ENCODE assay signal across 11 cellular contexts in genomic region chr4:153137168-153137567, GRCh38.
A peak's percentile ranks its signal among the peaks of the same experiment; 100 is the strongest.
DNase-seq lines count a peak whose midpoint lies in the region; ATAC-seq, FAIRE-seq and TF ChIP-seq lines count a peak whose summit lies in the region.
"Had no signal": no experiment of that assay in that cellular context is flagged by ENCODE, and none has a peak within 500 bp of the region (broad histone marks: within the 10 kb centered on the region; RNA-seq: fewer than 3 reads in every experiment).

No MANE protein-coding gene starts in this region.

- no peak for TF ChIP-seq RAD21 in Ishikawa (IDR thresholded peaks at IDR 0.05; ENCODE audit: low read depth)

- no peak for ATAC-seq in HG03571 (IDR thresholded peaks at IDR 0.05; ENCODE audit: unreplicated experiment)
- ATAC-seq: body of pancreas had no signal

- in situ Hi-C loops in ACHN (cut with HindIII; ENCODE audit: low pct_ligation_motif_present, low pct_unique_long_range_greater_than_20kb, low sequenced_read_pairs) (no loop called here), brain microvascular endothelial cell (cut with HindIII; ENCODE audit: low pct_ligation_motif_present, low sequenced_read_pairs) (no loop called here)

- H4K20me1 ChIP-seq in keratinocyte (ENCODE audit: control insufficient read depth, extremely low read depth, insufficient read depth, low read length) = no peaks in the 10 kb centered on the region

- peak; percentile 41; the same call in 1 of the 2 replicates for TF ChIP-seq EP300 in Ishikawa (IDR thresholded peaks at IDR 0.05; ENCODE audit: borderline replicate concordance)

- no peaks in the 10 kb centered on the region for H3K36me3 ChIP-seq in brain microvascular endothelial cell (replicated peaks)
- H3K36me3 ChIP-seq in keratinocyte (ENCODE audit: control insufficient read depth in 2 of 2, extremely low read depth in 1 of 2, insufficient read depth in 2 of 2, low read length in 2 of 2) = no peaks in the 10 kb centered on the region

- no peaks in the 10 kb centered on the region for H3K9me1 ChIP-seq in keratinocyte (ENCODE audit: control insufficient read depth, extremely low read depth, insufficient read depth, low read length)

- peak overlapping the region; percentile 6 for H3K4me2 ChIP-seq in keratinocyte (ENCODE audit: control insufficient read depth, extremely low read depth, insufficient read depth, low read depth, low read length)

- dilution Hi-C loops in keratinocyte (cut with MboI; ENCODE audit: extremely low pct_ligation_motif_present, low sequenced_read_pairs) = no loop called here

- no peaks in the 10 kb centered on the region for H3K27me3 ChIP-seq in brain microvascular endothelial cell (replicated peaks)
- H3K27me3 ChIP-seq in keratinocyte (ENCODE audit: control insufficient read depth, extremely low read depth, insufficient read depth, low read length) = peaks cover 4% of the 10 kb centered on the region
- H3K27me3 ChIP-seq: body of pancreas had no signal

- H2AFZ ChIP-seq in keratinocyte (ENCODE audit: control insufficient read depth, low read length) = peak overlapping the region; percentile 44

- no peaks in the 10 kb centered on the region for H3K9me3 ChIP-seq in keratinocyte (ENCODE audit: control insufficient read depth, low read depth, low read length)
- H3K9me3 ChIP-seq: body of pancreas had no signal

- H3K4me3 ChIP-seq in brain microvascular endothelial cell (ENCODE audit: low read depth, low read length) (no peak overlapping the region), keratinocyte (ENCODE audit: control insufficient read depth in 2 of 3, extremely low read depth in 1 of 3, insufficient read depth in 2 of 3, low read depth in 1 of 3, low read length in 3 of 3) (no peak overlapping the region)
- H3K4me3 ChIP-seq: body of pancreas had no signal

- DNase-seq in ACHN (peak; percentile 45), brain microvascular endothelial cell (peak; percentile 83), keratinocyte (ENCODE audit: low read depth, low spot score) (peak; percentile 35), NOMO-1 treated with DMSO at 0.1 percent for 48 hours (lab: John Stamatoyannopoulos, UW; ENCODE audit: unreplicated experiment) (no peak), T1000 (lab: John Stamatoyannopoulos, UW) (no peak), NCI-H1417 (lab: John Stamatoyannopoulos, UW) (no peak)
- DNase-seq: NCI-H187 treated with DMSO at 0.1 percent for 48 hours, SHP77 treated with DMSO at 0.1 percent for 48 hours had no signal

- no peak overlapping the region for H3K9ac ChIP-seq in keratinocyte (ENCODE audit: control insufficient read depth, extremely low read depth, insufficient read depth, low read length)

- TF ChIP-seq CTCF in brain microvascular endothelial cell (IDR thresholded peaks at IDR 0.05; ENCODE audit: low read depth, low read length, missing control alignments) (no peak), keratinocyte (optimal IDR thresholded peaks at IDR 0.05 in 1 of 3, IDR thresholded peaks at IDR 0.05 in 1 of 3, conservative IDR thresholded peaks at IDR 0.05 in 1 of 3; ENCODE audit: extremely low read depth in 1 of 3, insufficient read depth in 2 of 3, low read length in 3 of 3) (no peak)

- H3K79me2 ChIP-seq in keratinocyte (ENCODE audit: control insufficient read depth, insufficient read depth, low read length) = no peaks in the 10 kb centered on the region

- peak; percentile 95 for FAIRE-seq in keratinocyte (lab: Jason Lieb, UNC)

- no peak overlapping the region for H3K27ac ChIP-seq in brain microvascular endothelial cell
- no peak overlapping the region for H3K27ac ChIP-seq in keratinocyte (ENCODE audit: control insufficient read depth, insufficient read depth, low read length)
- H3K27ac ChIP-seq: body of pancreas had no signal

- peaks cover 6% of the 10 kb centered on the region for H3K4me1 ChIP-seq in keratinocyte (ENCODE audit: control insufficient read depth, extremely low read depth, insufficient read depth, low read length)
- H3K4me1 ChIP-seq: body of pancreas had no signal

TF ChIP-seq in Ishikawa, 13 proteins besides CTCF, POLR2A, EP300 and RAD21:
- no peak for TF ChIP-seq CEBPB (IDR thresholded peaks at IDR 0.05)
- TF ChIP-seq TCF12 (IDR thresholded peaks at IDR 0.05; ENCODE audit: low read depth) = 0 out of 2 replicates have a peak, but pooled peaks have one; percentile 29
- peak; percentile 49; the same call in 1 of the 2 replicates for TF ChIP-seq MAX (IDR thresholded peaks at IDR 0.05)
- peak; percentile 57 for TF ChIP-seq TEAD4 (IDR thresholded peaks at IDR 0.05)
- TF ChIP-seq YY1 (IDR thresholded peaks at IDR 0.05; ENCODE audit: low read depth) = no peak
- TF ChIP-seq FOXM1 (IDR thresholded peaks at IDR 0.05; ENCODE audit: borderline replicate concordance, low read depth) = no peak
- no peak for TF ChIP-seq TAF1 (IDR thresholded peaks at IDR 0.05; ENCODE audit: low read depth)
- TF ChIP-seq REST (IDR thresholded peaks at IDR 0.05; ENCODE audit: low read depth) = no peak
- TF ChIP-seq ZBTB7A (IDR thresholded peaks at IDR 0.05; ENCODE audit: low read depth) = no peak
- no peak for TF ChIP-seq USF1 (IDR thresholded peaks at IDR 0.05)
- TF ChIP-seq CREB1 (IDR thresholded peaks at IDR 0.05; ENCODE audit: low read depth) = no peak
- peak; percentile 75 for TF ChIP-seq NFIC (IDR thresholded peaks at IDR 0.05)
- TF ChIP-seq EGR1 (IDR thresholded peaks at IDR 0.05) = no peak

Comparison
In these comparisons a context has a peak if more than half of its experiments do, and no peak if none do; other contexts are left out.
1. DNase-seq: peak in ACHN (single experiment), brain microvascular endothelial cell (single experiment) and keratinocyte (single experiment); none in NOMO-1 treated with DMSO at 0.1 percent for 48 hours (single experiment), T1000 (single experiment) and NCI-H1417 (0 of 3).